21 cellular contexts compared by ENCODE assay signal in genomic region chr2:164023896-164024295, GRCh38.
"Had no signal": no experiment of that assay in that cellular context is flagged by ENCODE, and none has a peak within 500 bp of the region (broad histone marks: within the 10 kb centered on the region; RNA-seq: fewer than 3 reads in every experiment).

No MANE protein-coding gene starts in this region.

- H3K27me3 ChIP-seq: gastrocnemius medialis, right lobe of liver, tibial nerve, vagina had no signal

- H3K9me3 ChIP-seq: gastrocnemius medialis, prostate gland, right lobe of liver, tibial nerve, vagina had no signal

- ATAC-seq: activated CD8-positive, alpha-beta T cell treated with anti-CD3 and anti-CD28 coated beads for 36 hours; activated naive CD4-positive, alpha-beta T cell treated with anti-CD3 and anti-CD28 coated beads, Interleukin-2, amount 50 U/mL, for 72 hours; activated T-cell treated with anti-CD3 and anti-CD28 coated beads, Interleukin-2, amount 50 U/mL, for 4 hours; effector memory CD8-positive, alpha-beta T cell; gastrocnemius medialis; left lobe of liver; natural killer cell treated with Interleukin-12 subunit alpha and Interleukin-12 subunit beta and Interleukin-15 and Interleukin-18, amount 100 ng/mL, for 72 hours; right lobe of liver had no signal

- H3K4me1 ChIP-seq: gastrocnemius medialis, prostate gland, right lobe of liver, vagina had no signal

- H3K27ac ChIP-seq: epithelial cell of prostate, gastrocnemius medialis, prostate gland, right lobe of liver, tibial nerve, vagina had no signal

- H3K4me3 ChIP-seq: gastrocnemius medialis, prostate gland, right lobe of liver, tibial nerve, vagina had no signal

- H3K36me3 ChIP-seq: gastrocnemius medialis, prostate gland, right lobe of liver, tibial nerve, vagina had no signal

- DNase-seq: activated B cell treated with CpG ODN at 0.5 μM for 24 hours; activated CD4-positive, alpha-beta T cell treated with anti-CD3 and anti-CD28 coated beads for 48 hours; activated CD8-positive, alpha-beta T cell treated with anti-CD3 and anti-CD28 coated beads for 36 hours; activated effector memory CD4-positive, alpha-beta T cell treated with anti-CD3 and anti-CD28 coated beads, Interleukin-2, amount 50 U/mL, for 16 hours; activated T-cell treated with anti-CD3 and anti-CD28 coated beads, Interleukin-2, amount 50 U/mL, for 4 hours; cerebellar nuclear complex; dermis blood vessel endothelial cell; effector memory CD8-positive, alpha-beta T cell; gastrocnemius medialis; islet precursor cell; mesenchymal stem cell; right lobe of liver; stimulated activated CD4-positive, alpha-beta T cell treated with anti-CD3 and anti-CD28 coated beads, Interleukin-12 subunit alpha, Interleukin-12 subunit beta, amount 100 ng/mL, for 4 hours; stimulated activated CD4-positive, alpha-beta T cell treated with anti-CD3 and anti-CD28 coated beads, Interleukin-2, amount 100 ng/mL, for 24 hours had no signal
